ENCODE assay signal across 29 cellular contexts in the genomic region with DNA sequence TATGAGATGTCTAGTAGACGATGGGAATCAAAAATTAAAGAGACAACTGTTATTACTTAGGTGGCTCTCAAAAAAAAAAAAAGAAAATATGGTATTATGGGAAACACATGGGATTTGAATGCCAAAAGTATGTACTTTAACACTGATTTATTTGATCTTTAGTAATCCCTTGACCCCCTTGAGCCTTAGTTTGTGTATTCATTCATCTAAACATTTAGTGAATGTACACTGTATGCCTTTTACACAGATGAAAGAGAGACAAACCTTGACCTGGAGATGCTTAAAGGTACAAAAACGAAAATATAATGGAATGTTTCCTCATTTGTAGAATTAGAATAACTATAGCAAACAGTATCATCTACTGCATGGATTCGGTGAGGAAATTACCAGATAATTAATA.
"Had no signal": no experiment of that assay in that cellular context is flagged by ENCODE, and none has a peak within 500 bp of the region (broad histone marks: within the 10 kb centered on the region; RNA-seq: fewer than 3 reads in every experiment).

No MANE protein-coding gene starts in this region.

- DNase-seq: stimulated activated CD4-positive, alpha-beta T cell treated with anti-CD3 and anti-CD28 coated beads, Interleukin-2, amount 100 ng/mL, for 48 hours; stimulated activated CD4-positive, alpha-beta T cell treated with anti-CD3 and anti-CD28 coated beads, Interleukin-4, amount 100 ng/mL, for 1 hour; stimulated activated CD4-positive, alpha-beta T cell treated with anti-CD3 and anti-CD28 coated beads, Interleukin-4, amount 100 ng/mL, for 24 hours; stimulated activated CD4-positive, alpha-beta T cell treated with anti-CD3 and anti-CD28 coated beads, Interleukin-4, amount 100 ng/mL, for 4 hours; stimulated activated CD8-positive, alpha-beta memory T cell treated with anti-CD3 and anti-CD28 coated beads, Interleukin-4, amount 100 ng/mL, for 48 hours; stimulated activated naive B cell treated with anti-CD40 and anti-IgM and Interleukin-4, amounts not matched to agents 10 μg/mL and 1 μg/mL and 100 μg/mL, for 72 hours; stimulated activated naive CD4-positive, alpha-beta T cell; stimulated activated naive CD4-positive, alpha-beta T cell treated with Interleukin-2 at 50 U/mL for 16 hours; stimulated activated naive CD8-positive, alpha-beta T cell treated with anti-CD3 and anti-CD28 coated beads, Interleukin-15, amount 100 ng/mL, for 72 hours; stimulated activated naive CD8-positive, alpha-beta T cell treated with anti-CD3 and anti-CD28 coated beads, Interleukin-15, Interleukin-2, amounts not matched to agents 100 U/mL and 50 U/mL, for 24 hours; stomach; substantia nigra; testis; thyroid gland; tibial artery; transverse colon; trophoblast cell; upper lobe of right lung; uterus had no signal

- H3K36me3 Mint-ChIP-seq: stimulated activated effector memory CD8-positive, alpha-beta T cell treated with anti-CD3 and anti-CD28 coated beads, Interleukin-12 subunit alpha, Interleukin-12 subunit beta, amount 100 ng/mL, for 72 hours had no signal

- H3K27me3 Mint-ChIP-seq: stimulated activated memory B cell treated with anti-CD40 and anti-IgM and Interleukin-4, amounts not matched to agents 10 μg/mL and 1 μg/mL and 100 μg/mL, for 72 hours; stimulated activated naive B cell treated with anti-CD40 and anti-IgM and Interleukin-4, amounts not matched to agents 10 μg/mL and 1 μg/mL and 100 μg/mL, for 72 hours; stimulated activated naive CD8-positive, alpha-beta T cell treated with anti-CD3 and anti-CD28 coated beads, Interleukin-15, amount 100 ng/mL, for 72 hours; stimulated activated naive CD8-positive, alpha-beta T cell treated with anti-CD3 and anti-CD28 coated beads, Interleukin-15, Interleukin-2, amounts not matched to agents 100 ng/mL and 50 ng/mL, for 24 hours; type B pancreatic cell had no signal

- H3K4me1 Mint-ChIP-seq: stimulated activated effector memory CD8-positive, alpha-beta T cell treated with anti-CD3 and anti-CD28 coated beads, Interleukin-12 subunit alpha, Interleukin-12 subunit beta, amount 100 ng/mL, for 72 hours; stimulated activated memory B cell treated with anti-CD40 and anti-IgM and Interleukin-4, amounts not matched to agents 10 μg/mL and 1 μg/mL and 100 μg/mL, for 72 hours; stimulated activated naive B cell treated with anti-CD40 and anti-IgM and Interleukin-4, amounts not matched to agents 10 μg/mL and 1 μg/mL and 100 μg/mL, for 72 hours; stimulated activated naive CD8-positive, alpha-beta T cell treated with anti-CD3 and anti-CD28 coated beads, Interleukin-15, amount 100 ng/mL, for 72 hours had no signal

- H3K4me3 ChIP-seq: stomach, suprapubic skin, testis, thoracic aorta, thyroid gland, tibial artery, tibial nerve, transverse colon, upper lobe of left lung, upper lobe of right lung, uterus, vagina had no signal

- H3K27ac ChIP-seq: stomach, suprapubic skin, testis, thoracic aorta, thyroid gland, tibial artery, tibial nerve, transverse colon, upper lobe of left lung, upper lobe of right lung, uterus, vagina had no signal

- H3K27me3 ChIP-seq: stomach, suprapubic skin, testis, thyroid gland, tibial artery, tibial nerve, transverse colon, upper lobe of left lung, upper lobe of right lung, uterus, vagina had no signal

- H3K9me3 ChIP-seq: suprapubic skin, testis, thoracic aorta, thyroid gland, tibial artery, tibial nerve, transverse colon, upper lobe of left lung, upper lobe of right lung, uterus, vagina had no signal

- H3K9me3 Mint-ChIP-seq: stimulated activated effector memory CD8-positive, alpha-beta T cell treated with anti-CD3 and anti-CD28 coated beads, Interleukin-12 subunit alpha, Interleukin-12 subunit beta, amount 100 ng/mL, for 72 hours; stimulated activated memory B cell treated with anti-CD40 and anti-IgM and Interleukin-4, amounts not matched to agents 10 μg/mL and 1 μg/mL and 100 μg/mL, for 72 hours; stimulated activated naive CD8-positive, alpha-beta T cell treated with anti-CD3 and anti-CD28 coated beads, Interleukin-15, Interleukin-2, amounts not matched to agents 100 ng/mL and 50 ng/mL, for 24 hours had no signal

- H3K4me3 Mint-ChIP-seq: stimulated activated effector memory CD8-positive, alpha-beta T cell treated with anti-CD3 and anti-CD28 coated beads, Interleukin-12 subunit alpha, Interleukin-12 subunit beta, amount 100 ng/mL, for 72 hours; stimulated activated memory B cell treated with anti-CD40 and anti-IgM and Interleukin-4, amounts not matched to agents 10 μg/mL and 1 μg/mL and 100 μg/mL, for 72 hours; stimulated activated naive B cell treated with anti-CD40 and anti-IgM and Interleukin-4, amounts not matched to agents 10 μg/mL and 1 μg/mL and 100 μg/mL, for 72 hours; stimulated activated naive CD8-positive, alpha-beta T cell treated with anti-CD3 and anti-CD28 coated beads, Interleukin-15, amount 100 ng/mL, for 72 hours; stimulated activated naive CD8-positive, alpha-beta T cell treated with anti-CD3 and anti-CD28 coated beads, Interleukin-15, Interleukin-2, amounts not matched to agents 100 ng/mL and 50 ng/mL, for 24 hours; type B pancreatic cell had no signal

- FAIRE-seq: urothelium cell line had no signal

- H3K27ac Mint-ChIP-seq: stimulated activated effector memory CD8-positive, alpha-beta T cell treated with anti-CD3 and anti-CD28 coated beads, Interleukin-12 subunit alpha, Interleukin-12 subunit beta, amount 100 ng/mL, for 72 hours; stimulated activated memory B cell treated with anti-CD40 and anti-IgM and Interleukin-4, amounts not matched to agents 10 μg/mL and 1 μg/mL and 100 μg/mL, for 72 hours; stimulated activated naive CD8-positive, alpha-beta T cell treated with anti-CD3 and anti-CD28 coated beads, Interleukin-15, amount 100 ng/mL, for 72 hours; stimulated activated naive CD8-positive, alpha-beta T cell treated with anti-CD3 and anti-CD28 coated beads, Interleukin-15, Interleukin-2, amounts not matched to agents 100 ng/mL and 50 ng/mL, for 24 hours; type B pancreatic cell had no signal

- H3K4me1 ChIP-seq: stomach, suprapubic skin, testis, thyroid gland, tibial artery, tibial nerve, transverse colon, upper lobe of left lung, upper lobe of right lung, uterus, vagina had no signal

- ATAC-seq: stimulated activated effector memory CD8-positive, alpha-beta T cell treated with anti-CD3 and anti-CD28 coated beads, Interleukin-12 subunit alpha, Interleukin-12 subunit beta, amount 100 ng/mL, for 72 hours; stimulated activated memory B cell treated with anti-CD40 and anti-IgM and Interleukin-4, amounts not matched to agents 10 μg/mL and 1 μg/mL and 100 μg/mL, for 72 hours; stimulated activated naive B cell treated with anti-CD40 and anti-IgM and Interleukin-4, amounts not matched to agents 10 μg/mL and 1 μg/mL and 100 μg/mL, for 72 hours; stimulated activated naive CD8-positive, alpha-beta T cell treated with anti-CD3 and anti-CD28 coated beads, Interleukin-15, amount 100 ng/mL, for 72 hours; stimulated activated naive CD8-positive, alpha-beta T cell treated with anti-CD3 and anti-CD28 coated beads, Interleukin-15, Interleukin-2, amounts not matched to agents 100 U/mL and 50 U/mL, for 24 hours; upper lobe of right lung had no signal

- H3K36me3 ChIP-seq: stomach, suprapubic skin, thoracic aorta, thyroid gland, tibial artery, transverse colon, upper lobe of left lung, upper lobe of right lung, uterus, vagina had no signal
